1 cellular context compared by ENCODE assay signal in genomic region chr1:35451125-35451528, GRCh38.
A peak's percentile ranks its signal among the peaks of the same experiment; 100 is the strongest.
TF ChIP-seq lines count a peak whose summit lies in the region.

No MANE protein-coding gene starts in this region.

TF ChIP-seq in HepG2, 621 proteins besides CTCF, POLR2A, EP300 and RAD21 (continued from another document):
- no peak for TF ChIP-seq ZNF460 (CRISPR knock-in tag; IDR thresholded peaks at IDR 0.05; ENCODE audit: borderline replicate concordance)
- TF ChIP-seq ZNF280B (CRISPR knock-in tag; IDR thresholded peaks at IDR 0.05; ENCODE audit: borderline replicate concordance), result no peak
- TF ChIP-seq PRMT3 (CRISPR knock-in tag; IDR thresholded peaks at IDR 0.05; ENCODE audit: borderline replicate concordance, low read depth), result no peak
- TF ChIP-seq IKZF5 (CRISPR knock-in tag; IDR thresholded peaks at IDR 0.05), result peak; percentile 31; the same call in 1 of the 2 replicates
- TF ChIP-seq NFKBIZ (CRISPR knock-in tag; IDR thresholded peaks at IDR 0.05), result no peak
- TF ChIP-seq SAP130 (CRISPR knock-in tag; IDR thresholded peaks at IDR 0.05; ENCODE audit: low read depth), result 0 out of 2 replicates have a peak, but pooled peaks have one; percentile 14
- no peak for TF ChIP-seq ZNF572 (CRISPR knock-in tag; IDR thresholded peaks at IDR 0.05)
- no peak for TF ChIP-seq POLR2G (IDR thresholded peaks at IDR 0.05; ENCODE audit: low read depth, low read length)
- no peak for TF ChIP-seq SALL2 (CRISPR knock-in tag; IDR thresholded peaks at IDR 0.05)
- TF ChIP-seq SMC3 (IDR thresholded peaks at IDR 0.05; ENCODE audit: low read length), result peak; percentile 85
- TF ChIP-seq ZNF83 (CRISPR knock-in tag; IDR thresholded peaks at IDR 0.05; ENCODE audit: borderline replicate concordance), result no peak
- TF ChIP-seq HNF1B (CRISPR knock-in tag; IDR thresholded peaks at IDR 0.05), result 0 out of 2 replicates have a peak, but pooled peaks have one; percentile 26
- TF ChIP-seq NCOR1 (IDR thresholded peaks at IDR 0.05; ENCODE audit: borderline replicate concordance, low read length), result no peak
- 0 out of 2 replicates have a peak, but pooled peaks have one; percentile 17 for TF ChIP-seq ZBED4 (CRISPR knock-in tag; IDR thresholded peaks at IDR 0.05; ENCODE audit: borderline replicate concordance)
- no peak for TF ChIP-seq ZNF678 (CRISPR knock-in tag; IDR thresholded peaks at IDR 0.05)
- TF ChIP-seq XRCC5 (optimal IDR thresholded peaks at IDR 0.05; ENCODE audit: low read length), result peak; percentile 79
- 0 out of 4 replicates have a peak, but pooled peaks of 1 of the 2 experiments have one; percentile 22 for TF ChIP-seq HMGXB4 (CRISPR knock-in tag; IDR thresholded peaks at IDR 0.05; ENCODE audit: borderline replicate concordance in 1 of 2, low read depth in 1 of 2)
